Comparison of ENCODE assay signal across 22 cellular contexts in genomic region chrX:13491061-13491460, GRCh38.
"Had no signal": no experiment of that assay in that cellular context is flagged by ENCODE, and none has a peak within 500 bp of the region (broad histone marks: within the 10 kb centered on the region; RNA-seq: fewer than 3 reads in every experiment).

No MANE protein-coding gene starts in this region.

- DNase-seq: activated CD4-positive, alpha-beta memory T cell treated with anti-CD3 and anti-CD28 coated beads, Interleukin-2, amount 10 ng/mL, durations not matched to agents 7 days and 5 days; activated CD4-positive, alpha-beta T cell treated with anti-CD3 and anti-CD28 coated beads for 48 hours; activated CD4-positive, CD25-positive, alpha-beta regulatory T cell; activated CD8-positive, alpha-beta memory T cell treated with anti-CD3 and anti-CD28 coated beads, Interleukin-2, amount 10 ng/mL, durations not matched to agents 7 days and 5 days; amniotic stem cell; effector memory CD4-positive, alpha-beta T cell; heart left ventricle; kidney; left lung; nephron progenitor cell; occipital lobe; retina; stimulated activated CD4-positive, alpha-beta T cell treated with anti-CD3 and anti-CD28 coated beads, Interleukin-12 subunit alpha, Interleukin-12 subunit beta, amount 100 ng/mL, for 4 hours; stimulated activated CD4-positive, alpha-beta T cell treated with anti-CD3 and anti-CD28 coated beads, Interleukin-1b, Interleukin-23, amount 100 ng/mL, for 48 hours; stimulated activated CD8-positive, alpha-beta memory T cell treated with anti-CD3 and anti-CD28 coated beads, Interleukin-4, amount 100 ng/mL, for 48 hours; stimulated activated naive CD4-positive, alpha-beta T cell; thyroid gland had no signal

- H3K36me3 ChIP-seq: cardiac muscle cell, esophagus muscularis mucosa, gastroesophageal sphincter, heart left ventricle, left lung, thyroid gland had no signal

- H3K27ac Mint-ChIP-seq: activated CD4-positive, alpha-beta memory T cell treated with anti-CD3 and anti-CD28 coated beads, Interleukin-2, amount 10 ng/mL, durations not matched to agents 7 days and 5 days; activated CD8-positive, alpha-beta memory T cell treated with anti-CD3 and anti-CD28 coated beads, Interleukin-2, amount 10 ng/mL, durations not matched to agents 7 days and 5 days; activated naive CD8-positive, alpha-beta T cell; dendritic cell treated with granulocyte-macrophage colony-stimulating factor and Interleukin-4, amounts not matched to agents 40 ng/mL and 50 ng/mL, for 4 days; nephron progenitor cell had no signal

- H3K27me3 Mint-ChIP-seq: activated CD4-positive, alpha-beta memory T cell treated with anti-CD3 and anti-CD28 coated beads, Interleukin-2, amount 10 ng/mL, durations not matched to agents 7 days and 5 days; activated CD8-positive, alpha-beta memory T cell treated with anti-CD3 and anti-CD28 coated beads, Interleukin-2, amount 10 ng/mL, durations not matched to agents 7 days and 5 days; activated naive CD8-positive, alpha-beta T cell; dendritic cell treated with granulocyte-macrophage colony-stimulating factor and Interleukin-4, amounts not matched to agents 40 ng/mL and 50 ng/mL, for 4 days had no signal

- H3K4me3 Mint-ChIP-seq: activated CD4-positive, alpha-beta memory T cell treated with anti-CD3 and anti-CD28 coated beads, Interleukin-2, amount 10 ng/mL, durations not matched to agents 7 days and 5 days; activated CD8-positive, alpha-beta memory T cell treated with anti-CD3 and anti-CD28 coated beads, Interleukin-2, amount 10 ng/mL, durations not matched to agents 7 days and 5 days; activated naive CD8-positive, alpha-beta T cell; dendritic cell treated with granulocyte-macrophage colony-stimulating factor and Interleukin-4, amounts not matched to agents 40 ng/mL and 50 ng/mL, for 4 days; nephron progenitor cell had no signal

- H3K36me3 Mint-ChIP-seq: activated CD8-positive, alpha-beta memory T cell treated with anti-CD3 and anti-CD28 coated beads, Interleukin-2, amount 10 ng/mL, durations not matched to agents 7 days and 5 days; activated naive CD8-positive, alpha-beta T cell had no signal

- H3K27me3 ChIP-seq: cardiac muscle cell, esophagus muscularis mucosa, gastroesophageal sphincter, thyroid gland had no signal

- H3K4me1 ChIP-seq: thyroid gland had no signal

- H3K4me3 ChIP-seq: cardiac muscle cell, esophagus muscularis mucosa, gastroesophageal sphincter, heart left ventricle, left lung, thyroid gland had no signal

- H3K27ac ChIP-seq: cardiac muscle cell, esophagus muscularis mucosa, gastroesophageal sphincter, heart left ventricle, thyroid gland had no signal

- H3K9me3 ChIP-seq: esophagus muscularis mucosa, gastroesophageal sphincter, heart left ventricle, left lung, thyroid gland had no signal

- H3K9me3 Mint-ChIP-seq: activated CD4-positive, alpha-beta memory T cell treated with anti-CD3 and anti-CD28 coated beads, Interleukin-2, amount 10 ng/mL, durations not matched to agents 7 days and 5 days; dendritic cell treated with granulocyte-macrophage colony-stimulating factor and Interleukin-4, amounts not matched to agents 40 ng/mL and 50 ng/mL, for 4 days had no signal
